In genomic region chr13:30077338-30077737, GRCh38 we compare ENCODE assay signal across 25 cellular contexts.
"Had no signal": no experiment of that assay in that cellular context is flagged by ENCODE, and none has a peak within 500 bp of the region (broad histone marks: within the 10 kb centered on the region; RNA-seq: fewer than 3 reads in every experiment).

No MANE protein-coding gene starts in this region.

- H3K4me3 Mint-ChIP-seq: naive thymus-derived CD8-positive, alpha-beta T cell; nephron; neural progenitor cell; stimulated activated memory B cell treated with anti-CD40 and anti-IgM and Interleukin-4, amounts not matched to agents 10 μg/mL and 1 μg/mL and 100 μg/mL, for 72 hours; stimulated activated naive CD8-positive, alpha-beta T cell treated with anti-CD3 and anti-CD28 coated beads, Interleukin-15, amount 100 ng/mL, for 72 hours had no signal

- H3K4me1 Mint-ChIP-seq: stimulated activated naive CD8-positive, alpha-beta T cell treated with anti-CD3 and anti-CD28 coated beads, Interleukin-15, amount 100 ng/mL, for 72 hours had no signal

- H3K36me3 ChIP-seq: heart right ventricle, left ventricle myocardium inferior, neural progenitor cell, ovary, right atrium auricular region, right lobe of liver, transverse colon, upper lobe of left lung, vagina had no signal

- H3K9me3 ChIP-seq: mucosa of descending colon, ovary, right atrium auricular region, right lobe of liver, transverse colon, upper lobe of left lung, vagina had no signal

- H3K27me3 Mint-ChIP-seq: stimulated activated naive CD8-positive, alpha-beta T cell treated with anti-CD3 and anti-CD28 coated beads, Interleukin-15, amount 100 ng/mL, for 72 hours had no signal

- H2AFZ ChIP-seq: hepatocyte, neural progenitor cell had no signal

- H3K36me3 Mint-ChIP-seq: neural progenitor cell; stimulated activated memory B cell treated with anti-CD40 and anti-IgM and Interleukin-4, amounts not matched to agents 10 μg/mL and 1 μg/mL and 100 μg/mL, for 72 hours had no signal

- ATAC-seq: heart right ventricle; mucosa of descending colon; naive thymus-derived CD8-positive, alpha-beta T cell; right lobe of liver; stimulated activated naive CD8-positive, alpha-beta T cell treated with anti-CD3 and anti-CD28 coated beads, Interleukin-15, amount 100 ng/mL, for 72 hours had no signal

- H3K27me3 ChIP-seq: heart right ventricle, hepatocyte, neural progenitor cell, ovary, right atrium auricular region, right lobe of liver, transverse colon, upper lobe of left lung, vagina had no signal

- H3K27ac Mint-ChIP-seq: neural progenitor cell; stimulated activated memory B cell treated with anti-CD40 and anti-IgM and Interleukin-4, amounts not matched to agents 10 μg/mL and 1 μg/mL and 100 μg/mL, for 72 hours had no signal

- H3K4me2 ChIP-seq: hepatocyte, neural progenitor cell, smooth muscle cell had no signal

- H3K27ac ChIP-seq: heart right ventricle, hepatocyte, left ventricle myocardium inferior, neural progenitor cell, ovary, right atrium auricular region, right lobe of liver, transverse colon, upper lobe of left lung, vagina had no signal

- H3K4me1 ChIP-seq: heart right ventricle, left ventricle myocardium inferior, neural progenitor cell, right atrium auricular region, right lobe of liver, upper lobe of left lung, vagina had no signal

- DNase-seq: heart right ventricle; islet precursor cell; left ventricle myocardium inferior; midbrain; mucosa of descending colon; naive thymus-derived CD8-positive, alpha-beta T cell; ovary; right lobe of liver; stimulated activated CD4-positive, alpha-beta T cell treated with anti-CD3 and anti-CD28 coated beads, Interleukin-1b, Interleukin-23, amount 100 ng/mL, for 48 hours; stimulated activated CD4-positive, alpha-beta T cell treated with anti-CD3 and anti-CD28 coated beads, Interleukin-2, amount 100 ng/mL, for 48 hours; stimulated activated CD4-positive, alpha-beta T cell treated with anti-CD3 and anti-CD28 coated beads, Interleukin-4, amount 100 ng/mL, for 4 hours; stimulated activated CD8-positive, alpha-beta memory T cell treated with anti-CD3 and anti-CD28 coated beads, Interleukin-4, amount 100 ng/mL, for 48 hours; stimulated activated naive CD4-positive, alpha-beta T cell treated with Interleukin-2 at 50 U/mL for 16 hours; stimulated activated naive CD8-positive, alpha-beta T cell treated with anti-CD3 and anti-CD28 coated beads, Interleukin-15, amount 100 ng/mL, for 72 hours; substantia nigra; transverse colon; upper lobe of left lung had no signal

- H3K9ac ChIP-seq: neural progenitor cell had no signal

- H3K79me2 ChIP-seq: hepatocyte had no signal

- H3K4me3 ChIP-seq: heart right ventricle, hepatocyte, left ventricle myocardium inferior, lung, mucosa of descending colon, neural progenitor cell, ovary, right atrium auricular region, right lobe of liver, smooth muscle cell, transverse colon, upper lobe of left lung, vagina had no signal
